In the genomic region with DNA sequence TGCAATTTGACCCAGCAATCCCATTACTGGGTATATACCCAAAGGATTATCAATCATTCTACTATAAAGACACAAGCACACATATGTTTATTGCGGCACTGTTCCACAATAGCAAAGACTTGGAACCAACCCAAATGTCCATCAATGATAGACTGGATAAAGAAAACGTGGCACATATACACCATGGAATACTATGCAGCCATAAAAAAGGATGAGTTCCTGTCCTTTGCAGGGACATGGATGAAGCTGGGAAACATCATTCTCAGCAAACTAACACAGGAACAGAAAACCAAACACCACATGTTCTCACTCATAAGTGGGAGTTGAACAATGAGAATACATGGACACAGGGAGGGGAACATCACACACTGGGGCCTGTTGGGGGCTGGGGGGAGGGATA, we compare ENCODE assay signal across 7 cellular contexts. TPM values are rescaled to one million over a fixed set of nuclear protein-coding genes. Genes with fewer than 3 reads are reported as not detected.
DNase-seq lines count a peak whose midpoint lies in the region; ATAC-seq, FAIRE-seq and TF ChIP-seq lines count a peak whose summit lies in the region.
"Not testable (repeated sequence)": the region's sequence is repeated elsewhere in the genome, so short reads cannot be mapped to it uniquely, and the experiment has no call there.

No MANE protein-coding gene starts in this region.

- H3K4ac ChIP-seq in H9 (ENCODE audit: low read depth, low read length), result not testable (repeated sequence)

- not testable (repeated sequence) for TF ChIP-seq CTCF in CD8-positive, alpha-beta T cell (IDR thresholded peaks at IDR 0.05); H9 (conservative IDR thresholded peaks at IDR 0.05); HEK293 (tag by site-specific recombination; IDR thresholded peaks at IDR 0.05); WTC11 (IDR thresholded peaks at IDR 0.05); astrocyte (IDR thresholded peaks at IDR 0.05; ENCODE audit: insufficient read depth, low read depth, low read length); endodermal cell (conservative IDR thresholded peaks at IDR 0.05)

- H2AK5ac ChIP-seq in H9 (ENCODE audit: insufficient read length, low read length), result not testable (repeated sequence)

- H2AFZ ChIP-seq in H9 (ENCODE audit: low read length); astrocyte (ENCODE audit: low read depth, low read length): not testable (repeated sequence)

- not testable (repeated sequence) for H2BK120ac ChIP-seq in H9 (ENCODE audit: low read depth, low read length, poor library complexity, severe bottlenecking)

- not testable (repeated sequence) for H4K20me1 ChIP-seq in H9 (ENCODE audit: control insufficient read depth, insufficient read depth, insufficient read length); astrocyte (ENCODE audit: insufficient read depth, low read length)

- not testable (repeated sequence) for H2BK15ac ChIP-seq in H9 (ENCODE audit: low read depth, low read length)

- not testable (repeated sequence) for ATAC-seq in CD8-positive, alpha-beta T cell; WTC11

- H4K8ac ChIP-seq in H9 (replicated peaks; ENCODE audit: insufficient read length, low read depth, low read length), result not testable (repeated sequence)

- H3K79me1 ChIP-seq in H9 (ENCODE audit: insufficient read depth, low read depth, low read length, poor library complexity, severe bottlenecking), result not testable (repeated sequence)

- H3K18ac ChIP-seq in H9 (ENCODE audit: insufficient read length, low read depth, low read length), result not testable (repeated sequence)

- peaks cover 23% of the 10 kb centered on the region for H3K27me3 Mint-ChIP-seq in CD8-positive, alpha-beta T cell (ENCODE audit: low read depth)
- peaks cover 62% of the 10 kb centered on the region for H3K27me3 Mint-ChIP-seq in H9 (ENCODE audit: low read depth)
- H3K27me3 Mint-ChIP-seq in WTC11 (ENCODE audit: low read depth), result peaks cover 56% of the 10 kb centered on the region
- H3K27me3 Mint-ChIP-seq in activated naive CD8-positive, alpha-beta T cell, result not testable (repeated sequence)
- peaks cover 28% of the 10 kb centered on the region for H3K27me3 Mint-ChIP-seq in astrocyte (ENCODE audit: low read depth, unreplicated experiment)
- peaks cover 35% of the 10 kb centered on the region for H3K27me3 Mint-ChIP-seq in endodermal cell (ENCODE audit: insufficient read depth)

- POLR2A ChIA-PET in CD8-positive, alpha-beta T cell (lab: Charles Lee); HEK293 (lab: Yijun Ruan, JAX); WTC11 (lab: Charles Lee): not testable (repeated sequence)

- CTCF ChIA-PET in CD8-positive, alpha-beta T cell (lab: Charles Lee); HEK293 (lab: Yijun Ruan, JAX); WTC11 (lab: Charles Lee): not testable (repeated sequence)

- not testable (repeated sequence) for H3K27me3 ChIP-seq in CD8-positive, alpha-beta T cell (ENCODE audit: insufficient read depth, low read length); H9 (ENCODE audit: insufficient read depth, low read length); astrocyte (ENCODE audit: insufficient read depth, low read length); endodermal cell (ENCODE audit: control insufficient read depth, insufficient read depth, low read length, poor library complexity, severe bottlenecking)

- not testable (repeated sequence) for H2BK5ac ChIP-seq in H9 (ENCODE audit: insufficient read length, low read length)

- H3K36me3 Mint-ChIP-seq in CD8-positive, alpha-beta T cell; H9 (ENCODE audit: insufficient read depth in 1 of 3, low read depth in 3 of 3); WTC11; activated naive CD8-positive, alpha-beta T cell; astrocyte (ENCODE audit: low read depth, unreplicated experiment); endodermal cell (ENCODE audit: low read depth): not testable (repeated sequence)

- not testable (repeated sequence) for H3K4me2 ChIP-seq in H9 (ENCODE audit: insufficient read depth, insufficient read length, low read length); astrocyte (ENCODE audit: low read length)

- not testable (repeated sequence) for H3K56ac ChIP-seq in H9 (ENCODE audit: insufficient read length, low read depth, low read length)

- intact Hi-C loops in CD8-positive, alpha-beta T cell (cut with DNase I, micrococcal nuclease), result not testable (repeated sequence)

- not testable (repeated sequence) for H3K9ac ChIP-seq in H9 (ENCODE audit: extremely low read depth, insufficient read length, low read length); astrocyte (ENCODE audit: low read length); endodermal cell (ENCODE audit: extremely low read depth, low read length, poor library complexity, severe bottlenecking)

- H3K14ac ChIP-seq in H9 (ENCODE audit: insufficient read depth, low read length), result not testable (repeated sequence)

- not testable (repeated sequence) for H3K36me3 ChIP-seq in CD8-positive, alpha-beta T cell (ENCODE audit: insufficient read depth, low read length); HEK293 (ENCODE audit: control insufficient read depth in 2 of 2, insufficient read depth in 1 of 2, low read length in 2 of 2); astrocyte (ENCODE audit: insufficient read depth, low read length); endodermal cell (ENCODE audit: control insufficient read depth, insufficient read depth, low read length)

- no CpG with 5 or more reads among the region's 2 CpGs for WGBS in H9 (ENCODE audit: extremely low coverage, insufficient read length, low lambda C conversion rate)
- WGBS in endodermal cell (ENCODE audit: insufficient coverage in 1 of 2, insufficient read length in 1 of 2), 2 experiments, result no CpG with 5 or more reads among the region's 2 CpGs

- H3K9me3 ChIP-seq in CD8-positive, alpha-beta T cell (ENCODE audit: low read length); H9 (ENCODE audit: control insufficient read depth, low read depth, low read length); HEK293 (ENCODE audit: control insufficient read depth, insufficient read depth, low read depth, low read length); astrocyte (ENCODE audit: insufficient read depth, low read depth, low read length); endodermal cell (ENCODE audit: control insufficient read depth, low read length): not testable (repeated sequence)

- not testable (repeated sequence) for H4K91ac ChIP-seq in H9 (ENCODE audit: insufficient read length, low read depth, low read length)

- H2BK20ac ChIP-seq in H9 (ENCODE audit: low read depth, low read length, poor library complexity, severe bottlenecking), result not testable (repeated sequence)

- H3K4me1 Mint-ChIP-seq in CD8-positive, alpha-beta T cell (ENCODE audit: low read depth); WTC11; activated naive CD8-positive, alpha-beta T cell (ENCODE audit: low read depth); astrocyte (ENCODE audit: low read depth, unreplicated experiment): not testable (repeated sequence)
- H3K4me1 Mint-ChIP-seq in H9, result peaks cover 12 to 17% of the 10 kb centered on the region in 2 experiments
- peaks cover 18% of the 10 kb centered on the region for H3K4me1 Mint-ChIP-seq in endodermal cell

- not testable (repeated sequence) for H3K4me1 ChIP-seq in CD8-positive, alpha-beta T cell (ENCODE audit: insufficient read depth, low read length); H9 (ENCODE audit: insufficient read depth, low read length); HEK293 (ENCODE audit: control insufficient read depth, insufficient read depth, low read length); astrocyte (ENCODE audit: insufficient read depth, low read length); endodermal cell (ENCODE audit: control insufficient read depth, insufficient read depth, low read length)

- H3K27ac Mint-ChIP-seq in CD8-positive, alpha-beta T cell; H9; WTC11; activated naive CD8-positive, alpha-beta T cell; astrocyte (ENCODE audit: unreplicated experiment); endodermal cell: not testable (repeated sequence)

- not testable (repeated sequence) for H3T11ph ChIP-seq in H9 (ENCODE audit: low read length)

- not testable (repeated sequence) for H3K9me3 Mint-ChIP-seq in CD8-positive, alpha-beta T cell; H9; WTC11; activated naive CD8-positive, alpha-beta T cell (ENCODE audit: low read depth); astrocyte (ENCODE audit: unreplicated experiment); endodermal cell

- not testable (repeated sequence) for FAIRE-seq in astrocyte (lab: Jason Lieb, UNC)

- H3K23me2 ChIP-seq in H9 (ENCODE audit: insufficient read length, low read depth, low read length, poor library complexity, severe bottlenecking), result not testable (repeated sequence)

- not testable (repeated sequence) for H3K27ac ChIP-seq in CD8-positive, alpha-beta T cell (ENCODE audit: low read depth, low read length); H9 (ENCODE audit: insufficient read length, low read depth, low read length); HEK293 (ENCODE audit: extremely low read depth, low read depth, low read length); astrocyte (ENCODE audit: low read depth, low read length); endodermal cell (ENCODE audit: low read depth, low read length)

- not testable (repeated sequence) for H2BK12ac ChIP-seq in H9 (ENCODE audit: insufficient read length, low read depth, low read length)

- H3K23ac ChIP-seq in H9 (ENCODE audit: insufficient read length, low read depth, low read length), result not testable (repeated sequence)

- not testable (repeated sequence) for H4K5ac ChIP-seq in H9 (ENCODE audit: insufficient read length, low read depth, low read length)

- H3K79me2 ChIP-seq in H9 (ENCODE audit: insufficient read depth, low read length); astrocyte (ENCODE audit: insufficient read depth, low read length): not testable (repeated sequence)

- H3K4me3 Mint-ChIP-seq in CD8-positive, alpha-beta T cell, result peak overlapping the region; percentile 39
- H3K4me3 Mint-ChIP-seq in H9 (peak overlapping the region; percentile 74 to 85; a peak in 3 of 5 replicates), WTC11 (peak overlapping the region; percentile 29; the same call in 1 of the 2 replicates), astrocyte (ENCODE audit: unreplicated experiment) (peak overlapping the region; percentile 45), endodermal cell (peak overlapping the region; percentile 69)
- H3K4me3 Mint-ChIP-seq in activated naive CD8-positive, alpha-beta T cell, result peak overlapping the region; percentile 58

- not testable (repeated sequence) for DNase-seq in CD8-positive, alpha-beta T cell; H9; WTC11 (ENCODE audit: low spot score); astrocyte (ENCODE audit: low read depth); endodermal cell

- not testable (repeated sequence) for H3K4me3 ChIP-seq in CD8-positive, alpha-beta T cell (ENCODE audit: low read depth, low read length); HEK293 (ENCODE audit: low read depth, low read length); astrocyte (ENCODE audit: insufficient read depth, low read depth, low read length)
- H3K4me3 ChIP-seq in endodermal cell (ENCODE audit: low read length), result peak overlapping the region; percentile 68

RNA-seq across cellular contexts. Expression of a gene that starts 39.9 kb away (rescaled TPM):
- 10 to 100 TPM; 18.3 to 18.5 TPM for total RNA-seq in CD8-positive, alpha-beta T cell
- 16.2 and 17.7 TPM in 2 replicates for total RNA-seq in H9 (2021)
- total RNA-seq in WTC11 (2021), result 16.8 to 18.8 TPM (median 17.9 TPM) in 3 replicates
- total RNA-seq in astrocyte, result 9.0 and 10.4 TPM in 2 replicates
- 10 to 100 TPM; 23.5 to 35.8 TPM for total RNA-seq in endodermal cell
- 37.2 TPM for polyA plus RNA-seq in endodermal cell (2013, experiment 1 of 2)
- 36.2 TPM for polyA plus RNA-seq in endodermal cell (2013, experiment 2 of 2)

Comparison
In these comparisons a context has a peak if more than half of its experiments do, and no peak if none do; other contexts are left out.
1. H3K4me3 Mint-ChIP-seq: peak in every context shown above with its lines; median percentile 80 in H9; 69 in endodermal cell; 58 in activated naive CD8-positive, alpha-beta T cell; 45 in astrocyte; 39 in CD8-positive, alpha-beta T cell; 29 in WTC11.